Comparison of ENCODE assay signal across 8 cellular contexts in the genomic region with DNA sequence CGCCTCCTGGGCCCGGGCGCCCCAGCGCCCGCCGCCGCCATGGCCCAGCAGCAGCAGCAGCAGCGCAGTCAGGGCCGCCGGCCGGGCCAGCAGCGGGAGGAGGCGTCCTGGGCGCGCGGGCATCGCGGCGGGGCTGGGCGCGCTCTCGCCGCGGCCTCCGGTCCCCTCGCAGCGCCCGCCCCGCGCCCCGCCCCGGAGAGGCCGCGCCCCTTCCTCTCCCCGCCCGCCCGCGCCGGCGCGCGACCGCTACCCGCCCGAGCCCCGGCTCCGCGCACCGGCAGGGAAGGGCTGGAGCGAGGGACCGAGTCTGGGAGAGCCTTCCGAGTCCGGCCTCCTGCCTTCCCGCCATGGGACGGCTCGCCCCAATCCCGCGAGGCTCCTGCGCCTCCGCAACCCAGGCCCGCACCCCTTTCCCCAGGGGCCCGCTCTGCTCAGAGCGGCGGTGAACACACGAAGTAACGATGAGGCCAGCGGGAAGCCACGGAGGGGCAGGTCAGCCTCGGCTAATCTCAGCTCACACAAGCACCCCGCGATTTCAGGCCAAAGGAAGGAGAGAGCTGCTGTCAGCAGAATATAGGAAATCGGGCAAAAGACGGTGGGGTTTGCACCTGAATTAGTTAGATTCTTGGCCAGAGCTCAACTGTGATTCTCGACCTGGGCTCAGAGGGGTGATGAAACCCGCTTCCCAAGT.
A peak's percentile ranks its signal among the peaks of the same experiment; 100 is the strongest.
DNase-seq lines count a peak whose midpoint lies in the region; ATAC-seq and TF ChIP-seq lines count a peak whose summit lies in the region.

A gene (minus strand): TSS at position 135 of the 691 bp plus-strand sequence. CDS start 12 bp downstream, at position 123.

- TF ChIP-seq CTCF in GM12865 (IDR thresholded peaks at IDR 0.05; ENCODE audit: insufficient read depth, low read depth, low read length, missing control alignments) (no peak), retinal pigment epithelial cell (conservative IDR thresholded peaks at IDR 0.05; ENCODE audit: low read depth, low read length) (no peak)

- ATAC-seq in HG02571 (IDR thresholded peaks at IDR 0.05; ENCODE audit: unreplicated experiment) = peak; percentile 64

- DNase-seq in GM12865 (ENCODE audit: low read depth) (peak; percentile 85), NCI-H1048 (lab: John Stamatoyannopoulos, UW) (peak; percentile 41), T1000 (lab: John Stamatoyannopoulos, UW) (peak; percentile 46), astrocyte of the hippocampus (ENCODE audit: low read depth, low spot score) (peak; percentile 93), hippocampal formation (lab: John Stamatoyannopoulos, UW) (peak; percentile 70 to 76), retinal pigment epithelial cell (ENCODE audit: low read depth) (no peak)
- no peak for DNase-seq in NK-92 treated with Interleukin-12 subunit alpha and Interleukin-12 subunit beta, amount 100 ng/mL, for 24 hours (lab: John Stamatoyannopoulos, UW)

- H3K4me3 ChIP-seq in GM12865 (ENCODE audit: low read depth, low read length) = peak within 1 kb of the TSS; percentile 86
- peak within 1 kb of the TSS; percentile 60 for H3K4me3 ChIP-seq in retinal pigment epithelial cell (ENCODE audit: low read length)

Comparison
In these comparisons a context has a peak if more than half of its experiments do, and no peak if none do; other contexts are left out.
1. DNase-seq: peak in GM12865 (single experiment), NCI-H1048 (single experiment), T1000 (single experiment), astrocyte of the hippocampus (single experiment) and hippocampal formation (2 of 2); none in retinal pigment epithelial cell (single experiment) and NK-92 treated with Interleukin-12 subunit alpha and Interleukin-12 subunit beta, amount 100 ng/mL, for 24 hours (single experiment).